ENCODE assay signal across 18 cellular contexts in genomic region chr4:7992846-7993245, GRCh38. TPM values are rescaled to one million over a fixed set of nuclear protein-coding genes. Genes with fewer than 3 reads are reported as not detected.
A peak's percentile ranks its signal among the peaks of the same experiment; 100 is the strongest.
DNase-seq lines count a peak whose midpoint lies in the region; ATAC-seq and TF ChIP-seq lines count a peak whose summit lies in the region.
"Had no signal": no experiment of that assay in that cellular context is flagged by ENCODE, and none has a peak within 500 bp of the region (broad histone marks: within the 10 kb centered on the region; RNA-seq: fewer than 3 reads in every experiment).

No MANE protein-coding gene starts in this region.

- H3K27me3 ChIP-seq in BLaER1 = no peaks in the 10 kb centered on the region
- H3K27me3 ChIP-seq in osteoblast (ENCODE audit: insufficient read depth, low read length) = peaks cover 11% of the 10 kb centered on the region

- peaks cover 2% of the 10 kb centered on the region for H3K36me3 Mint-ChIP-seq in chondrocyte (ENCODE audit: low read depth)
- H3K36me3 Mint-ChIP-seq: CD14-positive monocyte; CD8-positive, alpha-beta T cell had no signal

- peak overlapping the region; percentile 22; the same call in 1 of the 2 replicates for H3K27ac ChIP-seq in BLaER1
- H3K27ac ChIP-seq in osteoblast (ENCODE audit: low read depth, low read length) = no peak overlapping the region

- peaks cover 3% of the 10 kb centered on the region for H3K27me3 Mint-ChIP-seq in chondrocyte (ENCODE audit: low read depth)

- no peak overlapping the region for H3K27ac Mint-ChIP-seq in chondrocyte (ENCODE audit: unreplicated experiment)
- H3K27ac Mint-ChIP-seq: B cell; CD14-positive monocyte; CD8-positive, alpha-beta T cell; GM23338 had no signal

- H3K9ac ChIP-seq in BLaER1 = no peak overlapping the region

- H3K4me1 ChIP-seq in BLaER1 = peaks cover 17% of the 10 kb centered on the region
- H3K4me1 ChIP-seq in osteoblast (ENCODE audit: insufficient read depth, low read length) = peaks cover 4% of the 10 kb centered on the region

- peak; percentile 12 for DNase-seq in Right ventricle myocardium superior
- DNase-seq in left cardiac atrium = no peak
- DNase-seq in chondrocyte (ENCODE audit: low spot score) = peak; percentile 90
- DNase-seq in osteoblast (ENCODE audit: insufficient read length, low spot score, missing footprints) = peak; percentile 76
- no peak for DNase-seq in AML-193 (lab: John Stamatoyannopoulos, UW)
- no peak for DNase-seq in AG20443 (ENCODE audit: low spot score)
- DNase-seq: 8988T; CD8-positive, alpha-beta T cell; COR-L47; DMS153; DND-41; GDM1; H9 had no signal

- no peak overlapping the region for H3K4me3 Mint-ChIP-seq in chondrocyte (ENCODE audit: unreplicated experiment)
- H3K4me3 Mint-ChIP-seq: B cell; CD14-positive monocyte; CD8-positive, alpha-beta T cell; GM23338; H9 had no signal

- peaks cover 6% of the 10 kb centered on the region for H3K9me3 Mint-ChIP-seq in chondrocyte (ENCODE audit: low read depth)
- H3K9me3 Mint-ChIP-seq: GM23338, H9 had no signal

- H4K20me1 ChIP-seq in BLaER1 (no peaks in the 10 kb centered on the region), osteoblast (ENCODE audit: insufficient read depth, low read length) (no peaks in the 10 kb centered on the region)

- H3K4me1 Mint-ChIP-seq in chondrocyte (ENCODE audit: low read depth) = peaks cover 6% of the 10 kb centered on the region
- H3K4me1 Mint-ChIP-seq: B cell, CD14-positive monocyte had no signal

- intact Hi-C loops in Right ventricle myocardium superior (cut with DNase I) = no loop called here
- intact Hi-C loops in left cardiac atrium (cut with DNase I) = no loop called here

- H3K9me3 ChIP-seq in BLaER1 (no peaks in the 10 kb centered on the region), osteoblast (ENCODE audit: low read depth, low read length) (peaks cover 2% of the 10 kb centered on the region)

- H3K79me2 ChIP-seq in osteoblast (ENCODE audit: insufficient read depth, low read length) = no peaks in the 10 kb centered on the region

- ATAC-seq in Right ventricle myocardium superior (ENCODE audit: poor library complexity) = no peak
- ATAC-seq in left cardiac atrium = no peak
- no peak for ATAC-seq in HG02798 (IDR thresholded peaks at IDR 0.05; ENCODE audit: poor library complexity, unreplicated experiment)
- ATAC-seq: CD8-positive, alpha-beta T cell; GM23338 had no signal

- H3K4me2 ChIP-seq in BLaER1 (peak overlapping the region; percentile 62), osteoblast (ENCODE audit: insufficient read depth, low read length) (no peak overlapping the region)
- H3K4me2 ChIP-seq: GM23338 had no signal

- H3K36me3 ChIP-seq in BLaER1 (no peaks in the 10 kb centered on the region), osteoblast (ENCODE audit: insufficient read depth, low read length) (no peaks in the 10 kb centered on the region)

- H2AFZ ChIP-seq in osteoblast (ENCODE audit: low read length) = no peak overlapping the region
- H2AFZ ChIP-seq: GM23338 had no signal

- H3K4me3 ChIP-seq in BLaER1 (no peak overlapping the region), osteoblast (ENCODE audit: insufficient read depth, low read length) (no peak overlapping the region)
- H3K4me3 ChIP-seq: GM23338 had no signal

- TF ChIP-seq CTCF in chondrocyte (IDR thresholded peaks at IDR 0.05) = no peak
- TF ChIP-seq CTCF in osteoblast (IDR thresholded peaks at IDR 0.05; ENCODE audit: extremely low read depth, low read depth, low read length) = no peak

RNA-seq across cellular contexts. Expression of gene AFAP1, which starts 53.2 kb away (rescaled TPM):
- total RNA-seq in Right ventricle myocardium superior (6.2 TPM), left cardiac atrium (10 to 100 TPM; 19.6 to 33.3 TPM), chondrocyte (107 to 119 TPM (median 118 TPM) in 3 replicates), osteoblast (101 and 106 TPM in 2 replicates)

Comparison
In these comparisons a context has a peak if more than half of its experiments do, and no peak if none do; other contexts are left out.
1. DNase-seq: peak in Right ventricle myocardium superior (single experiment), chondrocyte (single experiment) and osteoblast (single experiment); none in left cardiac atrium (single experiment), AML-193 (0 of 2) and AG20443 (single experiment).